ENCODE assay signal across 10 cellular contexts in the genomic region with DNA sequence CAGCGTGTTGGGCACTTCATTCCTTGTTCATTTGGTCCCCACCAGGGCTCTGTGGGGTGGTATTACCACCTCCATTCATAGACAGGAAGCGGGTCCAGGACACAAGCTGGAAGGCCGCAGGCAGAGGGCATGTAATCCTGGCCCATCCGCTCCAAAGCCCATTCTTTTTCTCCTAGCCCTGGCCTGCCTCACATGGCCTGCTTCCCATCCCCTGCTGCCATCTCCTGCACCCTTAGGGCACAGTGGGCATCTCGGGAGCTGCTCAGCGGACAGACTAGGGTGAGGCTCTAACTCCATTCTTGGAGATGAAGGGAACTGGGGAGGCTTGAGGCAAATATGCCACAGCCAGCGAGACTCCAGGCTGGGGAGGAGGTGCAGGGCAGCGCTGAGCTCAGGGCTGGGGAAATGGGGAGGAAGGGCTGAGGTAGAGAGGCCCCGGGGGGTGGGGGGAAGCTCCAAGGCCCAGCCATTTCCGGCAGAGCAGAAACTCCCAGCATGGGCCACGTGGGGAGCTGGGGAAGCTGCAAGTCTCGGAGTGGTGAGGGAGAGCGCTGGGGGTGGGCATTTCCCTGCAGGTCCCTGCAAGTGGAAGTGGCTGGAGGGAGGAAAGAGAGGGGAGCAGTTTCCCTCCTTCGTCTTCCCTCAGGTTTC.
DNase-seq lines count a peak whose midpoint lies in the region; ATAC-seq and TF ChIP-seq lines count a peak whose summit lies in the region.
"Had no signal": no experiment of that assay in that cellular context is flagged by ENCODE, and none has a peak within 500 bp of the region (broad histone marks: within the 10 kb centered on the region; RNA-seq: fewer than 3 reads in every experiment).

No MANE protein-coding gene starts in this region.

- peak; percentile 53 for DNase-seq in EH (ENCODE audit: low read depth)
- peak; percentile 73 for DNase-seq in activated naive CD8-positive, alpha-beta T cell treated with anti-CD3 and anti-CD28 coated beads, Interleukin-2, amount 50 U/mL, for 24 hours
- DNase-seq in nephron progenitor cell: peak; percentile 32
- DNase-seq in NCI-H526 (lab: John Stamatoyannopoulos, UW): no peak
- DNase-seq: NCI-H1417 treated with DMSO at 0.1 percent for 48 hours had no signal

- peak overlapping the region; percentile 59; the same call in 1 of the 2 replicates for H2AFZ ChIP-seq in OCI-LY3 (ENCODE audit: low read depth, low read length)

- H3K27ac ChIP-seq in OCI-LY3 (ENCODE audit: low read length): no peak overlapping the region
- H3K27ac ChIP-seq: ascending aorta had no signal

- no peaks in the 10 kb centered on the region for H3K79me2 ChIP-seq in OCI-LY3 (ENCODE audit: low read length)

- H3K36me3 Mint-ChIP-seq in activated naive CD8-positive, alpha-beta T cell treated with anti-CD3 and anti-CD28 coated beads, Interleukin-2, amount 50 U/mL, for 24 hours (ENCODE audit: low read depth): no peaks in the 10 kb centered on the region
- no peaks in the 10 kb centered on the region for H3K36me3 Mint-ChIP-seq in nephron progenitor cell (ENCODE audit: low read depth)

- no peaks in the 10 kb centered on the region for H3K36me3 ChIP-seq in OCI-LY3 (replicated peaks; ENCODE audit: low read depth, low read length)
- H3K36me3 ChIP-seq: ascending aorta had no signal

- H3K4me2 ChIP-seq in OCI-LY3 (ENCODE audit: low read length): no peak overlapping the region

- H3K9me3 ChIP-seq in OCI-LY3 (ENCODE audit: insufficient read depth, low read length): no peaks in the 10 kb centered on the region
- H3K9me3 ChIP-seq: ascending aorta had no signal

- TF ChIP-seq CTCF in OCI-LY3 (IDR thresholded peaks at IDR 0.05; ENCODE audit: low read depth, low read length) (no peak), nephron progenitor cell (IDR thresholded peaks at IDR 0.05) (no peak)

- no peak overlapping the region for H3K9ac ChIP-seq in OCI-LY3 (ENCODE audit: low read length)

- H3K4me3 Mint-ChIP-seq in activated naive CD8-positive, alpha-beta T cell treated with anti-CD3 and anti-CD28 coated beads, Interleukin-2, amount 50 U/mL, for 24 hours: peak overlapping the region; percentile 49
- no peak overlapping the region for H3K4me3 Mint-ChIP-seq in nephron progenitor cell

- peaks cover 7% of the 10 kb centered on the region for H3K4me1 ChIP-seq in OCI-LY3 (ENCODE audit: low read length)
- H3K4me1 ChIP-seq: ascending aorta had no signal

- peaks cover 16% of the 10 kb centered on the region for H3K27me3 ChIP-seq in OCI-LY3 (ENCODE audit: low read depth, low read length)
- H3K27me3 ChIP-seq: ascending aorta had no signal

- no peak overlapping the region for H3K4me3 ChIP-seq in OCI-LY3 (ENCODE audit: low read length)
- H3K4me3 ChIP-seq: ascending aorta had no signal

- no peaks in the 10 kb centered on the region for H4K20me1 ChIP-seq in OCI-LY3 (ENCODE audit: insufficient read depth, low read length)

- H3K27me3 Mint-ChIP-seq in activated naive CD8-positive, alpha-beta T cell treated with anti-CD3 and anti-CD28 coated beads, Interleukin-2, amount 50 U/mL, for 24 hours: no peaks in the 10 kb centered on the region
- H3K27me3 Mint-ChIP-seq in nephron progenitor cell (ENCODE audit: low read depth, poor library complexity): peaks cover 25% of the 10 kb centered on the region

- ATAC-seq in activated naive CD8-positive, alpha-beta T cell treated with anti-CD3 and anti-CD28 coated beads, Interleukin-2, amount 50 U/mL, for 24 hours: peak; percentile 84
- ATAC-seq in GM21529 (IDR thresholded peaks at IDR 0.05; ENCODE audit: unreplicated experiment): no peak
- ATAC-seq in HG03159 (IDR thresholded peaks at IDR 0.05; ENCODE audit: unreplicated experiment): no peak
- no peak for ATAC-seq in GM21367 (IDR thresholded peaks at IDR 0.05; ENCODE audit: unreplicated experiment)

- peaks cover 31% of the 10 kb centered on the region for H3K4me1 Mint-ChIP-seq in activated naive CD8-positive, alpha-beta T cell treated with anti-CD3 and anti-CD28 coated beads, Interleukin-2, amount 50 U/mL, for 24 hours
- H3K4me1 Mint-ChIP-seq in nephron progenitor cell: peaks cover 38% of the 10 kb centered on the region

- peak overlapping the region; percentile 71 for H3K27ac Mint-ChIP-seq in activated naive CD8-positive, alpha-beta T cell treated with anti-CD3 and anti-CD28 coated beads, Interleukin-2, amount 50 U/mL, for 24 hours
- no peak overlapping the region for H3K27ac Mint-ChIP-seq in nephron progenitor cell

- H3K9me3 Mint-ChIP-seq in activated naive CD8-positive, alpha-beta T cell treated with anti-CD3 and anti-CD28 coated beads, Interleukin-2, amount 50 U/mL, for 24 hours: no peaks in the 10 kb centered on the region
- no peaks in the 10 kb centered on the region for H3K9me3 Mint-ChIP-seq in nephron progenitor cell

Comparison
In these comparisons a context has a peak if more than half of its experiments do, and no peak if none do; other contexts are left out.
1. DNase-seq: peak in EH (single experiment), activated naive CD8-positive, alpha-beta T cell treated with anti-CD3 and anti-CD28 coated beads, Interleukin-2, amount 50 U/mL, for 24 hours (single experiment) and nephron progenitor cell (single experiment); none in NCI-H526 (0 of 2).